ENCODE assay signal across 18 cellular contexts in the genomic region with DNA sequence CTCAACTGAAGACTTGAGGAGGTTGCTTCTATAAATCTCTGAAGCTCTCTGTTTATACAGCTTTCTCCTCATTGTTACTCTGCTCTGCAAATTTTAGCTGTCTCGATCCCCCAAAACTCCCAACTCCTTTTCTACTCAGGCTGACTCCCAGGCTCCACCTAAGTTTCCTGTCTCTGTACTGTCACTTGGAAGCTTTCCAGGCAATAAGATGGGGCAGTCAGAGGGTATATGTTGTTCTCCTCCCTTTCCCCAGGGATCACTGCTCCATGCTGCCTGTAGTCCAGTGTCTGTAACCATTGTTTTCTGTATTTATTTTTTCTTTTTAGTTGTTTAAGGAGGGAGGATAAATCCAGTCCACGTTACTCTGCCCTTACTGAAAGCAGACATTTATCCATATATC.
"Had no signal": no experiment of that assay in that cellular context is flagged by ENCODE, and none has a peak within 500 bp of the region (broad histone marks: within the 10 kb centered on the region; RNA-seq: fewer than 3 reads in every experiment).

No MANE protein-coding gene starts in this region.

- ATAC-seq: activated CD8-positive, alpha-beta memory T cell treated with anti-CD3 and anti-CD28 coated beads, Interleukin-2, amount 10 ng/mL, durations not matched to agents 7 days and 5 days; mucosa of descending colon had no signal

- H3K9me3 ChIP-seq: mucosa of descending colon, prostate gland, transverse colon had no signal

- H3K4me1 Mint-ChIP-seq: activated CD8-positive, alpha-beta memory T cell treated with anti-CD3 and anti-CD28 coated beads, Interleukin-2, amount 10 ng/mL, durations not matched to agents 7 days and 5 days had no signal

- H3K27ac Mint-ChIP-seq: activated CD4-positive, alpha-beta memory T cell treated with anti-CD3 and anti-CD28 coated beads, Interleukin-2, amount 10 ng/mL, durations not matched to agents 7 days and 5 days; activated CD8-positive, alpha-beta memory T cell treated with anti-CD3 and anti-CD28 coated beads, Interleukin-2, amount 10 ng/mL, durations not matched to agents 7 days and 5 days; activated T-helper 2 cell treated with anti-CD3 and anti-CD28 coated beads, Interferon-gamma antibody, Interleukin-2, Interleukin-4, amounts not matched to agents 10 μg/mL and 5 μg/mL and 100 μg/mL, durations not matched to agents 14 hours and 24 hours and 36 hours; dendritic cell treated with granulocyte-macrophage colony-stimulating factor and Interleukin-4, amounts not matched to agents 40 ng/mL and 50 ng/mL, for 4 days; neural progenitor cell; stimulated activated naive CD8-positive, alpha-beta T cell treated with anti-CD3 and anti-CD28 coated beads, Interleukin-15, Interleukin-2, amounts not matched to agents 100 ng/mL and 50 ng/mL, for 24 hours had no signal

- H3K27me3 Mint-ChIP-seq: activated CD4-positive, alpha-beta memory T cell treated with anti-CD3 and anti-CD28 coated beads, Interleukin-2, amount 10 ng/mL, durations not matched to agents 7 days and 5 days; activated CD8-positive, alpha-beta memory T cell treated with anti-CD3 and anti-CD28 coated beads, Interleukin-2, amount 10 ng/mL, durations not matched to agents 7 days and 5 days; dendritic cell treated with granulocyte-macrophage colony-stimulating factor and Interleukin-4, amounts not matched to agents 40 ng/mL and 50 ng/mL, for 4 days; naive B cell; stimulated activated naive CD8-positive, alpha-beta T cell treated with anti-CD3 and anti-CD28 coated beads, Interleukin-15, Interleukin-2, amounts not matched to agents 100 ng/mL and 50 ng/mL, for 24 hours had no signal

- H3K4me3 Mint-ChIP-seq: activated CD4-positive, alpha-beta memory T cell treated with anti-CD3 and anti-CD28 coated beads, Interleukin-2, amount 10 ng/mL, durations not matched to agents 7 days and 5 days; activated CD8-positive, alpha-beta memory T cell treated with anti-CD3 and anti-CD28 coated beads, Interleukin-2, amount 10 ng/mL, durations not matched to agents 7 days and 5 days; dendritic cell treated with granulocyte-macrophage colony-stimulating factor and Interleukin-4, amounts not matched to agents 40 ng/mL and 50 ng/mL, for 4 days; naive B cell; neural progenitor cell; stimulated activated naive CD8-positive, alpha-beta T cell treated with anti-CD3 and anti-CD28 coated beads, Interleukin-15, Interleukin-2, amounts not matched to agents 100 ng/mL and 50 ng/mL, for 24 hours had no signal

- DNase-seq: activated CD4-positive, alpha-beta memory T cell treated with anti-CD3 and anti-CD28 coated beads, Interleukin-2, amount 10 ng/mL, durations not matched to agents 7 days and 5 days; activated CD8-positive, alpha-beta memory T cell treated with anti-CD3 and anti-CD28 coated beads, Interleukin-2, amount 10 ng/mL, durations not matched to agents 7 days and 5 days; activated naive CD4-positive, alpha-beta T cell treated with anti-CD3 and anti-CD28 coated beads, Interleukin-2, amount 50 U/mL, for 16 hours; activated T-cell treated with anti-CD3 and anti-CD28 coated beads, Interleukin-2, amount 50 U/mL, for 1 hour; effector memory CD4-positive, alpha-beta T cell; foreskin melanocyte; mesenchymal stem cell; mucosa of descending colon; naive B cell; right cardiac atrium; stimulated activated CD4-positive, alpha-beta T cell treated with anti-CD3 and anti-CD28 coated beads, Interleukin-2, amount 100 ng/mL, for 24 hours; T-helper 2 cell; transverse colon had no signal

- H3K4me3 ChIP-seq: mucosa of descending colon, neural progenitor cell, prostate gland, transverse colon had no signal
